ENCODE assay signal across 10 cellular contexts in genomic region chr18:73136134-73136533, GRCh38.
A peak's percentile ranks its signal among the peaks of the same experiment; 100 is the strongest.
DNase-seq lines count a peak whose midpoint lies in the region; ATAC-seq, FAIRE-seq and TF ChIP-seq lines count a peak whose summit lies in the region.
"Had no signal": no experiment of that assay in that cellular context is flagged by ENCODE, and none has a peak within 500 bp of the region (broad histone marks: within the 10 kb centered on the region; RNA-seq: fewer than 3 reads in every experiment).

No MANE protein-coding gene starts in this region.

- H3F3A ChIP-seq in GM23248 (ENCODE audit: insufficient read depth), result no peaks in the 10 kb centered on the region

- H3K9me2 ChIP-seq in GM23248 (ENCODE audit: insufficient read depth), result no peaks in the 10 kb centered on the region

- intact Hi-C loops in mucosa of descending colon (cut with DNase I, micrococcal nuclease), result no loop called here

- H3K27ac ChIP-seq in GM23248, result no peak overlapping the region
- H3K27ac ChIP-seq: vagina had no signal

- no peaks in the 10 kb centered on the region for H3K36me3 ChIP-seq in GM23248 (ENCODE audit: low read depth)
- no peaks in the 10 kb centered on the region for H3K36me3 ChIP-seq in mucosa of descending colon (ENCODE audit: low read depth)
- H3K36me3 ChIP-seq: vagina had no signal

- DNase-seq in D721Med (ENCODE audit: insufficient read length, low spot score), result no peak
- DNase-seq in GM23248, result peak; percentile 4
- peak; percentile 21 for DNase-seq in NCI-H748 treated with DMSO at 0.1 percent for 48 hours (lab: John Stamatoyannopoulos, UW)
- no peak for DNase-seq in fibroblast of villous mesenchyme (ENCODE audit: low read depth)
- DNase-seq in activated CD4-positive, CD25-positive, alpha-beta regulatory T cell (lab: John Stamatoyannopoulos, UW), result no peak
- DNase-seq in activated gamma-delta T cell (lab: John Stamatoyannopoulos, UW), result no peak
- DNase-seq in mucosa of descending colon, result no peak
- DNase-seq: small intestine had no signal

- H3K9ac ChIP-seq in GM23248, result no peak overlapping the region

- ATAC-seq in GM19463 (IDR thresholded peaks at IDR 0.05; ENCODE audit: unreplicated experiment) (no peak), mucosa of descending colon (no peak)

- no peaks in the 10 kb centered on the region for H3K27me3 ChIP-seq in GM23248 (replicated peaks; ENCODE audit: insufficient read depth)
- H3K27me3 ChIP-seq: vagina had no signal

- no peak overlapping the region for H3K4me2 ChIP-seq in GM23248 (ENCODE audit: unreplicated experiment)

- in situ Hi-C loops in GM23248 (cut with MboI), result no loop called here

- no peak overlapping the region for H2AFZ ChIP-seq in GM23248

- WGBS in GM23248 (ENCODE audit: low coverage in 1 of 2, low lambda C conversion rate in 2 of 2, missing lambda C conversion rate in 2 of 2), 2 experiments, result 33 to 34% methylated on average over 2 of the region's 2 CpGs

- TF ChIP-seq CTCF in D721Med (IDR thresholded peaks at IDR 0.05; ENCODE audit: insufficient read depth, missing control alignments) (peak; percentile 18), fibroblast of villous mesenchyme (IDR thresholded peaks at IDR 0.05; ENCODE audit: insufficient read depth, low read depth, low read length) (peak; percentile 8), mucosa of descending colon (IDR thresholded peaks at IDR 0.05) (no peak)

- no peaks in the 10 kb centered on the region for H3K4me1 ChIP-seq in GM23248 (ENCODE audit: insufficient read depth)
- H3K4me1 ChIP-seq in mucosa of descending colon (ENCODE audit: low read depth), result no peaks in the 10 kb centered on the region
- H3K4me1 ChIP-seq: vagina had no signal

- no peaks in the 10 kb centered on the region for H4K20me1 ChIP-seq in GM23248 (ENCODE audit: insufficient read depth)

- H3K79me2 ChIP-seq in GM23248 (ENCODE audit: insufficient read depth), result no peaks in the 10 kb centered on the region

- H3K4me3 ChIP-seq in GM23248 (no peak overlapping the region), fibroblast of villous mesenchyme (ENCODE audit: low read depth, low read length) (no peak overlapping the region), mucosa of descending colon (no peak overlapping the region)
- H3K4me3 ChIP-seq: vagina had no signal

- no peaks in the 10 kb centered on the region for H3K9me3 ChIP-seq in GM23248 (ENCODE audit: low read depth)
- no peaks in the 10 kb centered on the region for H3K9me3 ChIP-seq in mucosa of descending colon
- H3K9me3 ChIP-seq: vagina had no signal

- FAIRE-seq in D721Med (lab: Jason Lieb, UNC), result peak; percentile 99
- FAIRE-seq: small intestine had no signal

Comparison
In these comparisons a context has a peak if more than half of its experiments do, and no peak if none do; other contexts are left out.
1. DNase-seq: peak in GM23248 (single experiment) and NCI-H748 treated with DMSO at 0.1 percent for 48 hours (single experiment); none in D721Med (single experiment), fibroblast of villous mesenchyme (single experiment), activated CD4-positive, CD25-positive, alpha-beta regulatory T cell (0 of 4), activated gamma-delta T cell (single experiment) and mucosa of descending colon (0 of 3).